12 cellular contexts compared by ENCODE assay signal in genomic region chr1:244371294-244372141, GRCh38.
DNase-seq lines count a peak whose midpoint lies in the region; ATAC-seq, FAIRE-seq and TF ChIP-seq lines count a peak whose summit lies in the region.
"Had no signal": no experiment of that assay in that cellular context is flagged by ENCODE, and none has a peak within 500 bp of the region (broad histone marks: within the 10 kb centered on the region; RNA-seq: fewer than 3 reads in every experiment).

No MANE protein-coding gene starts in this region.

- DNase-seq in GM23338 (ENCODE audit: low spot score) (no peak), NOMO-1 (lab: John Stamatoyannopoulos, UW; ENCODE audit: unreplicated experiment in 2 of 2) (peak; percentile 67 to 75), foreskin keratinocyte (peak; percentile 76 to 85), NCI-H345 (lab: John Stamatoyannopoulos, UW) (no peak), stomach (no peak), H54 (ENCODE audit: insufficient read length, low spot score) (no peak), right atrium auricular region (ENCODE audit: low spot score) (no peak)
- DNase-seq: activated B cell treated with CpG ODN at 0.5 μM for 24 hours; activated T-cell treated with anti-CD3 and anti-CD28 coated beads, Interleukin-2, amount 50 U/mL, for 4 hours; CD4-positive, CD25-positive, alpha-beta regulatory T cell had no signal

- H3K4me3 ChIP-seq in GM23338 (no peak overlapping the region), stomach (no peak overlapping the region), right atrium auricular region (no peak overlapping the region)
- H3K4me3 ChIP-seq: smooth muscle cell had no signal

- H3K36me3 Mint-ChIP-seq in GM23338 (ENCODE audit: low read depth): no peaks in the 10 kb centered on the region
- H3K36me3 Mint-ChIP-seq: CD4-positive, CD25-positive, alpha-beta regulatory T cell had no signal

- intact Hi-C loops in stomach (cut with DNase I; ENCODE audit: low total_unique reads): no loop called here

- H3K79me2 ChIP-seq in GM23338 (replicated peaks; ENCODE audit: insufficient read depth): no peaks in the 10 kb centered on the region

- H3K9me2 ChIP-seq in GM23338 (ENCODE audit: insufficient read depth): peaks cover 4% of the 10 kb centered on the region; the same call in 1 of the 2 replicates

- no peak for FAIRE-seq in H54 (lab: Jason Lieb, UNC)

- ATAC-seq in GM18858 (IDR thresholded peaks at IDR 0.05; ENCODE audit: unreplicated experiment) (peak; percentile 71), GM23338 (no peak), foreskin keratinocyte (peak; percentile 91)
- ATAC-seq: activated T-cell treated with anti-CD3 and anti-CD28 coated beads, Interleukin-2, amount 50 U/mL, for 4 hours had no signal

- H3K27ac ChIP-seq in GM23338 (ENCODE audit: low read depth) (no peak overlapping the region), foreskin keratinocyte (peak overlapping the region; percentile 45), stomach (no peak overlapping the region), right atrium auricular region (no peak overlapping the region)

- no peaks in the 10 kb centered on the region for H3K9me3 Mint-ChIP-seq in GM23338
- H3K9me3 Mint-ChIP-seq: activated B cell treated with CpG ODN at 0.5 μM for 24 hours; activated T-cell treated with anti-CD3 and anti-CD28 coated beads, Interleukin-2, amount 50 U/mL, for 4 hours had no signal

- no peaks in the 10 kb centered on the region for H4K20me1 ChIP-seq in GM23338 (replicated peaks; ENCODE audit: insufficient read depth)

- H2AFZ ChIP-seq in GM23338: peak overlapping the region; percentile 85; the same call in 1 of the 2 replicates

- peaks cover 14% of the 10 kb centered on the region for H3K4me1 Mint-ChIP-seq in GM23338
- H3K4me1 Mint-ChIP-seq: activated B cell treated with CpG ODN at 0.5 μM for 24 hours had no signal

- H3K27ac Mint-ChIP-seq in GM23338: no peak overlapping the region
- H3K27ac Mint-ChIP-seq: activated B cell treated with CpG ODN at 0.5 μM for 24 hours had no signal

- 0 out of 2 replicates have a peak, but pooled peaks cover 4% of the 10 kb centered on the region for H3F3A ChIP-seq in GM23338 (replicated peaks; ENCODE audit: low read depth)

- TF ChIP-seq EP300 in stomach (IDR thresholded peaks at IDR 0.05): no peak

- H3K36me3 ChIP-seq in GM23338 (ENCODE audit: insufficient read depth) (no peaks in the 10 kb centered on the region), stomach (no peaks in the 10 kb centered on the region), right atrium auricular region (no peaks in the 10 kb centered on the region)

- H3K4me2 ChIP-seq in GM23338: no peak overlapping the region
- H3K4me2 ChIP-seq: smooth muscle cell had no signal

- peaks cover 2% of the 10 kb centered on the region for H3K27me3 Mint-ChIP-seq in GM23338 (ENCODE audit: insufficient read depth, low read depth, poor library complexity)
- H3K27me3 Mint-ChIP-seq: activated B cell treated with CpG ODN at 0.5 μM for 24 hours; CD4-positive, CD25-positive, alpha-beta regulatory T cell had no signal

- no peak overlapping the region for H3K4me3 Mint-ChIP-seq in GM23338
- H3K4me3 Mint-ChIP-seq: activated B cell treated with CpG ODN at 0.5 μM for 24 hours; activated T-cell treated with anti-CD3 and anti-CD28 coated beads, Interleukin-2, amount 50 U/mL, for 4 hours; CD4-positive, CD25-positive, alpha-beta regulatory T cell had no signal

- H3K27me3 ChIP-seq in GM23338 (ENCODE audit: insufficient read depth) (no peaks in the 10 kb centered on the region), foreskin keratinocyte (no peaks in the 10 kb centered on the region), stomach (no peaks in the 10 kb centered on the region), right atrium auricular region (no peaks in the 10 kb centered on the region)

- TF ChIP-seq POLR2A in stomach (IDR thresholded peaks at IDR 0.05) (no peak), H54 (IDR thresholded peaks at IDR 0.05; ENCODE audit: low read depth, low read length) (no peak)

- 82 to 86% (median 85%) methylated on average over 10 of the region's 10 CpGs for WGBS in stomach, 5 donors

- H3K4me1 ChIP-seq in GM23338 (ENCODE audit: insufficient read depth) (no peaks in the 10 kb centered on the region), foreskin keratinocyte (peaks cover 17% of the 10 kb centered on the region), stomach (no peaks in the 10 kb centered on the region), right atrium auricular region (no peaks in the 10 kb centered on the region)

- TF ChIP-seq CTCF in GM23338 (conservative IDR thresholded peaks at IDR 0.05; ENCODE audit: low read depth in 2 of 2): no peak
- no peak for TF ChIP-seq CTCF in foreskin keratinocyte (conservative IDR thresholded peaks at IDR 0.05)
- no peak for TF ChIP-seq CTCF in stomach (IDR thresholded peaks at IDR 0.05)
- no peak for TF ChIP-seq CTCF in right atrium auricular region (IDR thresholded peaks at IDR 0.05)

- H3K9me3 ChIP-seq in stomach: no peaks in the 10 kb centered on the region
- no peaks in the 10 kb centered on the region for H3K9me3 ChIP-seq in right atrium auricular region

TF ChIP-seq in GM23338, 12 proteins besides CTCF, POLR2A, EP300 and RAD21:
- TF ChIP-seq STAT1 (IDR thresholded peaks at IDR 0.05; ENCODE audit: unreplicated experiment): no peak
- TF ChIP-seq ZNF462 (CRISPR knock-in tag; IDR thresholded peaks at IDR 0.05): no peak

Comparison
In these comparisons a context has a peak if more than half of its experiments do, and no peak if none do; other contexts are left out.
1. DNase-seq: peak in NOMO-1 (2 of 2) and foreskin keratinocyte (2 of 2); none in GM23338 (single experiment), NCI-H345 (single experiment), stomach (single experiment), H54 (single experiment) and right atrium auricular region (single experiment).